ENCODE assay signal across 16 cellular contexts in the genomic region with DNA sequence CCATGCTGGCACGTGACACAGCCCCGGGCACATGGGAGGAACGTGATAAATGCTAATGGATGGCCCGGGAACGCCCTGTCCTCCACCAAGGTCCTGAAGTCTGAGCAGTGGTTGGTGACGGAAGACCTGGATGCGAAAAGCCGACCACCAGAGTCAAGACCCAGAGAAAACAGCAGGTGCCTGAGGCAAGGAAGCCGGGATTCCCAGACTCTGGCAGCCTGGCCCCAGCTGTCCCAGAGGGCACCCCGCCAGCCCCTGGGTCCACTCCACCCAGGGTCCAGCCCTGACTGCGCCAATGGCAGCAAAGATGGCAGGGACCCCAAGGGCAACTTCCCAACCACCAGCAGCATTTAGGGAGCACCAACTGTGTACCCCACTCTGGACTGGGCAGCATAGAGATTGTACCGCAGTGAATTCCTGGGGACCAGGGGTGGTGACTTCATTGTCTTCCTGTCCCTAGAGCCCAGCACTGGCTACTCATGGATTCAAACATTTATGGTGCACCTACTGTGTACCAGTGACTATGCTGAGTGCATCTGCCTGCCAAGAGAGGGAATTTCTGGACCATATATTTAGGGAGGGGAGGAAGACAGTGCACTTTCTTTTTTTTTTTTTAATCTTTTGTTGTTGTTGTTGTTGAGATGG. TPM values are rescaled to one million over a fixed set of nuclear protein-coding genes. Genes with fewer than 3 reads are reported as not detected.
DNase-seq lines count a peak whose midpoint lies in the region; ATAC-seq and TF ChIP-seq lines count a peak whose summit lies in the region.
"Had no signal": no experiment of that assay in that cellular context is flagged by ENCODE, and none has a peak within 500 bp of the region (broad histone marks: within the 10 kb centered on the region; RNA-seq: fewer than 3 reads in every experiment).

No MANE protein-coding gene starts in this region.

- no peaks in the 10 kb centered on the region for H3K79me2 ChIP-seq in GM23338 (replicated peaks; ENCODE audit: insufficient read depth)
- H3K79me2 ChIP-seq in KMS-11 (ENCODE audit: insufficient read depth, low read depth), result no peaks in the 10 kb centered on the region
- H3K79me2 ChIP-seq in trophoblast cell (ENCODE audit: control insufficient read depth, insufficient read depth, low read length, poor library complexity), result peaks cover 2% of the 10 kb centered on the region

- H3F3A ChIP-seq in GM23338 (replicated peaks; ENCODE audit: low read depth), result peaks cover 6% of the 10 kb centered on the region

- TF ChIP-seq CTCF in GM23338 (conservative IDR thresholded peaks at IDR 0.05; ENCODE audit: low read depth in 2 of 2) (no peak), KMS-11 (conservative IDR thresholded peaks at IDR 0.05; ENCODE audit: low read depth, low read length) (no peak), ovary (IDR thresholded peaks at IDR 0.05) (no peak)

- H4K20me1 ChIP-seq in GM23338 (replicated peaks; ENCODE audit: insufficient read depth) (no peaks in the 10 kb centered on the region), KMS-11 (ENCODE audit: insufficient read depth) (no peaks in the 10 kb centered on the region)

- H4K91ac ChIP-seq in trophoblast cell (ENCODE audit: low read depth, low read length), result peak overlapping the region; percentile 96

- peak overlapping the region; percentile 98 for H2BK120ac ChIP-seq in trophoblast cell (ENCODE audit: insufficient read depth, low read length, poor library complexity)

- DNase-seq in GM23338 (ENCODE audit: low spot score) (no peak), foreskin melanocyte (peak; percentile 20), trophoblast cell (no peak), NCI-H526 (lab: John Stamatoyannopoulos, UW) (no peak), ovary (no peak), NCI-H1092 (lab: John Stamatoyannopoulos, UW) (no peak)
- DNase-seq: CD8-positive, alpha-beta T cell; COR-L47; DMS153; DMS79 treated with DMSO at 0.1 percent for 48 hours; EL; GOT3; H9 had no signal

- peaks cover 7% of the 10 kb centered on the region for H3K4me1 Mint-ChIP-seq in GM23338

- peak overlapping the region; percentile 98 for H2BK12ac ChIP-seq in trophoblast cell (ENCODE audit: low read length)

- peak overlapping the region; percentile 53 for H3K4ac ChIP-seq in trophoblast cell (ENCODE audit: low read depth, low read length)

- intact Hi-C loops in ovary (cut with DNase I), result no loop called here

- no peaks in the 10 kb centered on the region for H3K27me3 ChIP-seq in GM23338 (ENCODE audit: insufficient read depth)
- H3K27me3 ChIP-seq in KMS-11 (ENCODE audit: insufficient read depth, low read depth), result no peaks in the 10 kb centered on the region; the same call in 1 of the 2 replicates
- no peaks in the 10 kb centered on the region for H3K27me3 ChIP-seq in trophoblast cell (ENCODE audit: insufficient read depth, low read length)
- H3K27me3 ChIP-seq in ovary, result no peaks in the 10 kb centered on the region

- peaks cover 8% of the 10 kb centered on the region for H3K27me3 Mint-ChIP-seq in GM23338 (ENCODE audit: insufficient read depth, low read depth, poor library complexity)

- H4K8ac ChIP-seq in trophoblast cell (ENCODE audit: low read depth, low read length), result peak overlapping the region; percentile 72

- H3K4me3 ChIP-seq in GM23338, result no peak overlapping the region
- H3K4me3 ChIP-seq in KMS-11 (IDR thresholded peaks at IDR 0.05; ENCODE audit: insufficient read depth, low read depth, low read length), result no peak overlapping the region
- H3K4me3 ChIP-seq in trophoblast cell (ENCODE audit: low read depth, low read length), result no peak overlapping the region
- no peak overlapping the region for H3K4me3 ChIP-seq in ovary
- H3K4me3 ChIP-seq: A549 had no signal

- no peak for TF ChIP-seq EP300 in ovary (IDR thresholded peaks at IDR 0.05)

- no peak overlapping the region for H3K27ac Mint-ChIP-seq in GM23338
- H3K27ac Mint-ChIP-seq: CD8-positive, alpha-beta T cell; H9 had no signal

- H3K36me3 ChIP-seq in GM23338 (ENCODE audit: insufficient read depth) (no peaks in the 10 kb centered on the region), KMS-11 (ENCODE audit: insufficient read depth) (no peaks in the 10 kb centered on the region), trophoblast cell (ENCODE audit: control insufficient read depth in 1 of 2, insufficient read depth in 2 of 2, low read length in 2 of 2) (no peaks in the 10 kb centered on the region), ovary (no peaks in the 10 kb centered on the region)

- peak overlapping the region; percentile 87 for H3K18ac ChIP-seq in trophoblast cell (ENCODE audit: low read length)

- H3K23ac ChIP-seq in trophoblast cell (ENCODE audit: low read length), result no peak overlapping the region

- H3K36me3 Mint-ChIP-seq in GM23338 (ENCODE audit: low read depth), result no peaks in the 10 kb centered on the region
- H3K36me3 Mint-ChIP-seq: CD14-positive monocyte; CD8-positive, alpha-beta T cell had no signal

- WGBS in trophoblast cell (ENCODE audit: extremely low coverage, insufficient coverage, insufficient read length), result no CpG with 5 or more reads among the region's 12 CpGs
- 78 to 90% (median 88%) methylated on average over 12 of the region's 12 CpGs for WGBS in ovary, 3 donors

- peak overlapping the region; percentile 96 for H2AK5ac ChIP-seq in trophoblast cell (ENCODE audit: low read length)

- no peaks in the 10 kb centered on the region for H3K9me3 Mint-ChIP-seq in GM23338
- H3K9me3 Mint-ChIP-seq: CD8-positive, alpha-beta T cell; H9 had no signal

- TF ChIP-seq POLR2A in ovary (IDR thresholded peaks at IDR 0.05), result no peak

- H3K27ac ChIP-seq in GM23338 (ENCODE audit: low read depth), result no peak overlapping the region
- peak overlapping the region; percentile 71 for H3K27ac ChIP-seq in KMS-11
- no peak overlapping the region for H3K27ac ChIP-seq in trophoblast cell (ENCODE audit: low read depth, low read length)
- H3K27ac ChIP-seq in ovary, result no peak overlapping the region
- H3K27ac ChIP-seq: A549 had no signal

- H2AFZ ChIP-seq in GM23338 (peak overlapping the region; percentile 80), KMS-11 (ENCODE audit: low read depth) (peak overlapping the region; percentile 81), trophoblast cell (ENCODE audit: insufficient read depth, low read length, poor library complexity) (peak overlapping the region; percentile 50)

- H3K9me3 ChIP-seq in trophoblast cell (ENCODE audit: insufficient read depth, low read depth, low read length) (no peaks in the 10 kb centered on the region), ovary (no peaks in the 10 kb centered on the region)
- H3K9me3 ChIP-seq: A549 had no signal

- H3K9ac ChIP-seq in KMS-11, result peak overlapping the region; percentile 40; the same call in 1 of the 2 replicates
- H3K9ac ChIP-seq in trophoblast cell (ENCODE audit: low read length), result no peak overlapping the region

- H3K4me1 ChIP-seq in GM23338 (ENCODE audit: insufficient read depth) (peaks cover 5% of the 10 kb centered on the region; the same call in 1 of the 2 replicates), KMS-11 (ENCODE audit: low read depth, poor library complexity, severe bottlenecking) (peaks cover 30% of the 10 kb centered on the region), trophoblast cell (ENCODE audit: control insufficient read depth in 1 of 2, insufficient read depth in 2 of 2, low read length in 2 of 2) (peaks cover 38 to 43% of the 10 kb centered on the region in 2 experiments), ovary (ENCODE audit: insufficient read depth) (peaks cover 7% of the 10 kb centered on the region)
- H3K4me1 ChIP-seq: A549 had no signal

- H2BK5ac ChIP-seq in trophoblast cell (ENCODE audit: low read depth, low read length, poor library complexity), result peak overlapping the region; percentile 74

- H3K9me2 ChIP-seq in GM23338 (ENCODE audit: insufficient read depth), result no peaks in the 10 kb centered on the region

- H3K14ac ChIP-seq in trophoblast cell (ENCODE audit: low read length), result peak overlapping the region; percentile 94

- H3K4me2 ChIP-seq in GM23338 (no peak overlapping the region), KMS-11 (peak overlapping the region; percentile 80), trophoblast cell (ENCODE audit: low read length) (no peak overlapping the region)
- H3K4me2 ChIP-seq: A549 had no signal

- H4K12ac ChIP-seq in trophoblast cell (ENCODE audit: low read depth, low read length), result no peak overlapping the region

- H3K79me1 ChIP-seq in trophoblast cell (ENCODE audit: low read length), result peaks cover 56% of the 10 kb centered on the region

- ATAC-seq in GM23338, result no peak
- ATAC-seq: A549; CD8-positive, alpha-beta T cell had no signal

- H3K4me3 Mint-ChIP-seq in GM23338, result no peak overlapping the region
- H3K4me3 Mint-ChIP-seq: CD14-positive monocyte; CD8-positive, alpha-beta T cell; H9 had no signal

TF ChIP-seq in GM23338, 12 proteins besides CTCF, POLR2A, EP300 and RAD21 (continues in another document):
- TF ChIP-seq ZNF114 (CRISPR knock-in tag; IDR thresholded peaks at IDR 0.05), result no peak
- no peak for TF ChIP-seq EZH2phosphoT487 (IDR thresholded peaks at IDR 0.05; ENCODE audit: unreplicated experiment)
- no peak for TF ChIP-seq CREB1 (CRISPR knock-in tag; IDR thresholded peaks at IDR 0.05; ENCODE audit: low read depth)
- TF ChIP-seq POLR2AphosphoS5 (IDR thresholded peaks at IDR 0.05; ENCODE audit: low read depth), result no peak

RNA-seq across cellular contexts. Expression of a gene that starts 55.4 kb away (rescaled TPM):
- 85.7 and 105 TPM in 2 replicates for total RNA-seq in GM23338 (2014; rRNA removed; shearing (Covaris generic))
- polyA plus RNA-seq in GM23338 (2016; fragmentation: Nextera tagmentation; extraction: Ambion mirVana) (293 and 302 TPM in 2 replicates), ovary (100 to 1,000 TPM in 1 of 2 donors, 10 to 100 TPM in 1; 43.6 to 189 TPM)
- 238 and 250 TPM in 2 replicates for polyA plus RNA-seq in trophoblast cell (2013)
- total RNA-seq in ovary, result 10 to 100 TPM; 51.0 to 90.3 (median 77.2) TPM
